9 cellular contexts compared by ENCODE assay signal in genomic region chr14:77593501-77593911, GRCh38. TPM values are rescaled to one million over a fixed set of nuclear protein-coding genes. Genes with fewer than 3 reads are reported as not detected.
DNase-seq lines count a peak whose midpoint lies in the region; ATAC-seq, FAIRE-seq and TF ChIP-seq lines count a peak whose summit lies in the region.
"Had no signal": no experiment of that assay in that cellular context is flagged by ENCODE, and none has a peak within 500 bp of the region (broad histone marks: within the 10 kb centered on the region; RNA-seq: fewer than 3 reads in every experiment).

No MANE protein-coding gene starts in this region.

- H3K79me2 ChIP-seq in HepG2 (ENCODE audit: insufficient read depth, low read length), result no peaks in the 10 kb centered on the region

- H3K9me3 Mint-ChIP-seq in T-cell, result no peaks in the 10 kb centered on the region

- H3K27me3 ChIP-seq in AG04450 (ENCODE audit: control insufficient read depth, insufficient read depth, low read length), result no peaks in the 10 kb centered on the region
- H3K27me3 ChIP-seq in HepG2 (ENCODE audit: control insufficient read depth in 1 of 2, insufficient read depth in 2 of 2, low read length in 2 of 2), result no peaks in the 10 kb centered on the region
- H3K27me3 ChIP-seq: cardiac muscle cell had no signal

- CTCF ChIA-PET in AG04450 (lab: Charles Lee), result interaction anchor here (0.7 to 1.6 kb wide), 4 partner anchors 15 to 135 kb away, joined by 3 to 5 read pairs (median 4); no protein-coding TSS in a partner anchor
- CTCF ChIA-PET in T-cell (lab: Charles Lee), result interaction anchor here in 1 of 2 donors (1.3 kb wide), 1 partner anchor 12 kb away, joined by 3 read pairs; no protein-coding TSS in a partner anchor
- CTCF ChIA-PET in HepG2 (lab: Yijun Ruan, JAX; ENCODE audit: low intra/inter-chr PET ratio, low total read pairs), result no interaction called here

- H3K4me1 ChIP-seq in HepG2 (ENCODE audit: insufficient read depth, low read length), result peaks cover 19% of the 10 kb centered on the region

- no peak overlapping the region for H3K4me2 ChIP-seq in HepG2 (ENCODE audit: low read depth, low read length)

- BruUV-seq in HepG2 (replicated peaks; lab: Mats Ljungman, UMichigan), result no TSS peak

- no peak overlapping the region for H3K9ac ChIP-seq in HepG2 (ENCODE audit: insufficient read depth, low read depth, low read length)

- peaks cover 56 to 72% (median 66%) of the 10 kb centered on the region in 3 donors for H3K4me1 Mint-ChIP-seq in T-cell

- H3K27me3 Mint-ChIP-seq in T-cell, result no peaks in the 10 kb centered on the region

- TF ChIP-seq CTCF in AG04450 (IDR thresholded peaks at IDR 0.05; ENCODE audit: low read depth, low read length), result no peak
- no peak for TF ChIP-seq CTCF in HepG2 (CRISPR knock-in tag; IDR thresholded peaks at IDR 0.05)

- no peak for FAIRE-seq in HepG2 (lab: Jason Lieb, UNC)

- ATAC-seq in GM19035 (IDR thresholded peaks at IDR 0.05; ENCODE audit: unreplicated experiment), result peak; percentile 79
- peak; percentile 66 for ATAC-seq in HG03354 (IDR thresholded peaks at IDR 0.05; ENCODE audit: poor library complexity, severe bottlenecking, unreplicated experiment)
- ATAC-seq in T-cell (replicated peaks in 1 of 4), result peak; percentile 65 to 98 (median 92)
- ATAC-seq in HepG2, result no peak
- no peak for ATAC-seq in HG03521 (IDR thresholded peaks at IDR 0.05; ENCODE audit: unreplicated experiment)

- H3K4me3 ChIP-seq in AG04450 (ENCODE audit: low read depth, low read length) (no peak overlapping the region; the same call in 1 of the 2 replicates), HepG2 (replicated peaks in 1 of 3; ENCODE audit: insufficient read depth in 1 of 3, low read depth in 2 of 3, low read length in 3 of 3) (no peak overlapping the region)
- H3K4me3 ChIP-seq: cardiac muscle cell had no signal

- TF ChIP-seq EP300 in HepG2 (IDR thresholded peaks at IDR 0.05; ENCODE audit: low read depth in 2 of 2, low read length in 2 of 2) (no peak), HepG2 (CRISPR knock-in tag; IDR thresholded peaks at IDR 0.05; ENCODE audit: borderline replicate concordance) (no peak)

- 97% methylated on average over 2 of the region's 2 CpGs for WGBS in HepG2 (ENCODE audit: low lambda C conversion rate)

- POLR2A ChIA-PET in AG04450 (lab: Yijun Ruan, JAX), result interaction anchor here (0.6 to 0.9 kb wide), 3 partner anchors 11 to 565 kb away, joined by 3 to 6 read pairs (median 3); no protein-coding TSS in a partner anchor
- POLR2A ChIA-PET in T-cell (lab: Charles Lee), result interaction anchor here in 1 of 2 donors (1.5 kb wide), 1 partner anchor 21 kb away, joined by 4 read pairs; no protein-coding TSS in a partner anchor
- POLR2A ChIA-PET in HepG2 (lab: Yijun Ruan, JAX), result no interaction called here

- in situ Hi-C loops in HepG2 (cut with HindIII; ENCODE audit: extremely low pct_ligation_motif_present, low pct_unique_long_range_greater_than_20kb), result no loop called here

- DNase-seq in AG04450 (ENCODE audit: low read depth, low spot score), result no peak
- DNase-seq in T-cell, result no peak
- DNase-seq in kidney glomerular epithelial cell (lab: John Stamatoyannopoulos, UW), result peak; percentile 35
- DNase-seq in NCI-H524 treated with DMSO at 0.1 percent for 48 hours (lab: John Stamatoyannopoulos, UW), result no peak
- DNase-seq in HepG2 (ENCODE audit: low spot score), result no peak

- H3K9me3 ChIP-seq in AG04450 (ENCODE audit: control insufficient read depth, insufficient read depth, low read length) (no peaks in the 10 kb centered on the region), HepG2 (ENCODE audit: low read length) (no peaks in the 10 kb centered on the region)

- H3K27ac ChIP-seq in AG04450 (ENCODE audit: low read depth, low read length) (peak overlapping the region; percentile 79), HepG2 (ENCODE audit: extremely low read length, insufficient read depth, low read length) (no peak overlapping the region)
- H3K27ac ChIP-seq: cardiac muscle cell had no signal

- TF ChIP-seq RAD21 in HepG2 (CRISPR knock-in tag; IDR thresholded peaks at IDR 0.05), result no peak

- peaks cover 19% of the 10 kb centered on the region for H3K36me3 Mint-ChIP-seq in T-cell

- peaks cover 5 to 18% of the 10 kb centered on the region in 2 experiments for H3K36me3 ChIP-seq in HepG2 (replicated peaks in 1 of 2; ENCODE audit: control insufficient read depth in 1 of 2, insufficient read depth in 2 of 2, low read length in 2 of 2)
- H3K36me3 ChIP-seq: cardiac muscle cell had no signal

- H3K27ac Mint-ChIP-seq in T-cell, result peak overlapping the region; percentile 86 to 87

- H4K20me1 ChIP-seq in HepG2 (ENCODE audit: insufficient read depth, low read length), result no peaks in the 10 kb centered on the region

- peak overlapping the region; percentile 37 to 62 (median 57) for H3K4me3 Mint-ChIP-seq in T-cell

- no peak for TF ChIP-seq POLR2A in HepG2 (IDR thresholded peaks at IDR 0.05; ENCODE audit: insufficient read depth in 1 of 2, low read depth in 2 of 2, low read length in 2 of 2)

- H2AFZ ChIP-seq in HepG2 (ENCODE audit: low read length), result no peak overlapping the region

- intact Hi-C loops in HepG2 (cut with micrococcal nuclease; ENCODE audit: unreplicated experiment), result no loop called here

TF ChIP-seq in HepG2, 621 proteins besides CTCF, POLR2A, EP300 and RAD21:
- TF ChIP-seq ZNF580 (CRISPR knock-in tag; IDR thresholded peaks at IDR 0.05; ENCODE audit: borderline replicate concordance, low read depth) (no peak), GMEB2 (CRISPR knock-in tag; IDR thresholded peaks at IDR 0.05; ENCODE audit: low read depth) (no peak), WIZ (CRISPR knock-in tag; IDR thresholded peaks at IDR 0.05) (no peak), CBX1 (IDR thresholded peaks at IDR 0.05; ENCODE audit: low read depth) (no peak), RBM39 (IDR thresholded peaks at IDR 0.05; ENCODE audit: low read depth, low read length, poor library complexity, severe bottlenecking) (no peak), HOXA3 (CRISPR knock-in tag; IDR thresholded peaks at IDR 0.05) (no peak), CREB1 (IDR thresholded peaks at IDR 0.05) (no peak), CREB1 (CRISPR knock-in tag; IDR thresholded peaks at IDR 0.05) (no peak), ZNF282 (IDR thresholded peaks at IDR 0.05; ENCODE audit: partially characterized antibody) (no peak), DNMT1 (CRISPR knock-in tag; IDR thresholded peaks at IDR 0.05) (no peak), RFX5 (IDR thresholded peaks at IDR 0.05; ENCODE audit: low read depth, low read length) (no peak), ZZZ3 (CRISPR knock-in tag; IDR thresholded peaks at IDR 0.05; ENCODE audit: borderline replicate concordance) (no peak)

RNA-seq across cellular contexts. Expression of gene SPTLC2, which starts 22.9 kb away (rescaled TPM):
- polyA plus RNA-seq in AG04450 (2011; rRNA removed) (37.0 and 41.3 TPM in 2 replicates), HepG2 (2011; rRNA removed) (11.2 and 17.4 TPM in 2 replicates)
- 59.5 and 61.0 TPM in 2 replicates for polyA minus RNA-seq in AG04450 (2011; rRNA and poly(A)+ RNA removed)
- total RNA-seq in T-cell (10 to 100 TPM; 20.8 to 33.7 (median 26.2) TPM), HepG2 (2016; rRNA removed; fragmentation: Illumina TruSeq; extraction: Trizol) (15.1 and 17.5 TPM in 2 replicates)
- total RNA-seq in HepG2 (2016; cell fraction: cytosol; rRNA removed; fragmentation: Illumina TruSeq; extraction: Trizol; ENCODE audit: low read depth), result 2.4 and 4.6 TPM in 2 replicates
- total RNA-seq in HepG2 (2016; cell fraction: insoluble cytoplasmic fraction; rRNA removed; fragmentation: Illumina TruSeq; extraction: Trizol), result 11.9 and 16.4 TPM in 2 replicates
- total RNA-seq in HepG2 (2016; cell fraction: membrane; rRNA removed; fragmentation: Illumina TruSeq; extraction: Trizol), result 3.3 and 3.6 TPM in 2 replicates
- total RNA-seq in HepG2 (2016; cell fraction: nucleus; rRNA removed; fragmentation: Illumina TruSeq; extraction: Trizol), result 21.8 and 22.9 TPM in 2 replicates
- polyA plus RNA-seq in HepG2 (2011; cell fraction: cytosol; rRNA removed), result 7.6 and 8.0 TPM in 2 replicates
- polyA plus RNA-seq in HepG2 (2011; cell fraction: nucleus; rRNA removed), result 2.6 and 4.9 TPM in 2 replicates
- 10.4 and 11.4 TPM in 2 replicates for polyA plus RNA-seq in HepG2 (2012)
- 0.88 and 1.1 TPM in 2 replicates for polyA plus RNA-seq in HepG2 (2016; cell fraction: cytosol; fragmentation: Illumina TruSeq; extraction: Trizol; ENCODE audit: low read depth)
- 7.2 and 8.9 TPM in 2 replicates for polyA plus RNA-seq in HepG2 (2016; cell fraction: insoluble cytoplasmic fraction; fragmentation: Illumina TruSeq; extraction: Trizol; ENCODE audit: low read depth)
- polyA plus RNA-seq in HepG2 (2016; cell fraction: membrane; fragmentation: Illumina TruSeq; extraction: Trizol; ENCODE audit: low read depth), result 1.3 and 2.0 TPM in 2 replicates
- 19.4 and 29.7 TPM in 2 replicates for polyA plus RNA-seq in HepG2 (2016; cell fraction: nucleus; fragmentation: Illumina TruSeq; extraction: Trizol; ENCODE audit: insufficient read depth, low read depth)
- polyA minus RNA-seq in HepG2 (2011; rRNA and poly(A)+ RNA removed; ENCODE audit: low replicate concordance), result 8.2 and 23.4 TPM in 2 replicates
- 8.0 and 18.2 TPM in 2 replicates for polyA minus RNA-seq in HepG2 (2011; cell fraction: cytosol; rRNA and poly(A)+ RNA removed)
- 9.4 and 11.9 TPM in 2 replicates for polyA minus RNA-seq in HepG2 (2011; cell fraction: nucleus; rRNA and poly(A)+ RNA removed)

Comparison
In these comparisons a context has a peak if more than half of its experiments do, and no peak if none do; other contexts are left out.
1. ATAC-seq: peak in GM19035 (single experiment), HG03354 (single experiment) and T-cell (4 of 4); none in HepG2 (single experiment) and HG03521 (single experiment).